In genomic region chr7:138000081-138000701, GRCh38 we compare ENCODE assay signal across 8 cellular contexts. TPM values are rescaled to one million over a fixed set of nuclear protein-coding genes. Genes with fewer than 3 reads are reported as not detected.
A peak's percentile ranks its signal among the peaks of the same experiment; 100 is the strongest.
DNase-seq lines count a peak whose midpoint lies in the region; ATAC-seq and TF ChIP-seq lines count a peak whose summit lies in the region.

No MANE protein-coding gene starts in this region.

- peaks cover 4% of the 10 kb centered on the region for H3K27me3 Mint-ChIP-seq in CD4-positive, CD25-positive, alpha-beta regulatory T cell
- H3K27me3 Mint-ChIP-seq in activated B cell treated with CpG ODN at 0.5 μM for 24 hours (no peaks in the 10 kb centered on the region), osteocyte (ENCODE audit: unreplicated experiment) (no peaks in the 10 kb centered on the region)

- no peaks in the 10 kb centered on the region for H3K9me3 ChIP-seq in CD4-positive, CD25-positive, alpha-beta regulatory T cell (ENCODE audit: control insufficient read depth in 2 of 2, low read length in 2 of 2)
- H3K9me3 ChIP-seq in HUES48 (ENCODE audit: control insufficient read depth, insufficient read depth, low read length) = no peaks in the 10 kb centered on the region
- no peaks in the 10 kb centered on the region for H3K9me3 ChIP-seq in gastroesophageal sphincter

- POLR2A ChIA-PET in activated B cell treated with CpG ODN at 0.5 μM for 24 hours (lab: Charles Lee) = interaction anchor here (1.0 to 2.0 kb wide), 2 partner anchors 13 to 33 kb away, joined by 3 to 15 read pairs; no protein-coding TSS in a partner anchor

- ATAC-seq in CD4-positive, CD25-positive, alpha-beta regulatory T cell (ENCODE audit: low read depth in 2 of 2) = no peak
- ATAC-seq in activated B cell treated with CpG ODN at 0.5 μM for 24 hours (ENCODE audit: low read depth) = no peak
- ATAC-seq in gastroesophageal sphincter = peak; percentile 12

- H3K9me3 Mint-ChIP-seq in CD4-positive, CD25-positive, alpha-beta regulatory T cell = peaks cover 0 to 2% (median 0%) of the 10 kb centered on the region in 7 donors
- H3K9me3 Mint-ChIP-seq in activated B cell treated with CpG ODN at 0.5 μM for 24 hours (no peaks in the 10 kb centered on the region), osteocyte (ENCODE audit: unreplicated experiment) (no peaks in the 10 kb centered on the region)

- TF ChIP-seq CTCF in activated B cell treated with CpG ODN at 0.5 μM for 24 hours (IDR thresholded peaks at IDR 0.05) (no peak), gastroesophageal sphincter (IDR thresholded peaks at IDR 0.05) (peak in 1 of 4 experiments; percentile 29), osteocyte (IDR thresholded peaks at IDR 0.05) (peak; percentile 13)

- no peaks in the 10 kb centered on the region for H3K36me3 ChIP-seq in CD4-positive, CD25-positive, alpha-beta regulatory T cell (ENCODE audit: control insufficient read depth, insufficient read depth, low read length)
- peaks cover 26% of the 10 kb centered on the region for H3K36me3 ChIP-seq in HUES48 (ENCODE audit: control insufficient read depth, insufficient read depth, low read length)
- H3K36me3 ChIP-seq in gastroesophageal sphincter = no peaks in the 10 kb centered on the region

- no peak overlapping the region for H3K27ac ChIP-seq in CD4-positive, CD25-positive, alpha-beta regulatory T cell (ENCODE audit: insufficient read depth, low read length, poor library complexity, severe bottlenecking)
- H3K27ac ChIP-seq in HUES48 (ENCODE audit: low read depth, low read length) (peak overlapping the region; percentile 64), gastroesophageal sphincter (peak overlapping the region; percentile 59 to 99 (median 96))

- peak in 1 of 3 donors; percentile 21 for DNase-seq in CD4-positive, CD25-positive, alpha-beta regulatory T cell
- DNase-seq in activated B cell treated with CpG ODN at 0.5 μM for 24 hours = no peak
- no peak for DNase-seq in osteocyte (ENCODE audit: extremely low spot score, unreplicated experiment)
- no peak for DNase-seq in activated CD4-positive, CD25-positive, alpha-beta regulatory T cell treated with anti-CD3 and anti-CD28 coated beads, Interleukin-2, amount 50 U/mL, for 72 hours
- no peak for DNase-seq in NOMO-1 treated with DMSO at 0.1 percent for 48 hours (lab: John Stamatoyannopoulos, UW; ENCODE audit: unreplicated experiment)
- no peak for DNase-seq in stimulated activated CD4-positive, alpha-beta T cell treated with anti-CD3 and anti-CD28 coated beads, Interleukin-2, amount 100 ng/mL, for 48 hours

- H3K4me3 ChIP-seq in CD4-positive, CD25-positive, alpha-beta regulatory T cell (ENCODE audit: low read depth, low read length) = peak overlapping the region; percentile 91
- H3K4me3 ChIP-seq in HUES48 (ENCODE audit: low read depth, low read length) (peak overlapping the region; percentile 93), gastroesophageal sphincter (peak overlapping the region; percentile 52 to 92)

- 0% methylated on average over 5 of the region's 7 CpGs for WGBS in gastroesophageal sphincter (ENCODE audit: low coverage in 1 of 2), 2 donors

- CTCF ChIA-PET in activated B cell treated with CpG ODN at 0.5 μM for 24 hours (lab: Charles Lee) = interaction anchor here (1.0 to 7.3 kb wide), 3 partner anchors 11 to 95 kb away, joined by 4 to 53 read pairs (median 7); no protein-coding TSS in a partner anchor

- H3K9ac ChIP-seq in HUES48 (ENCODE audit: low read depth, low read length) = peak overlapping the region; percentile 16; the same call in 1 of the 2 replicates

- peak overlapping the region; percentile 53 to 94 (median 78) for H3K27ac Mint-ChIP-seq in CD4-positive, CD25-positive, alpha-beta regulatory T cell
- H3K27ac Mint-ChIP-seq in activated B cell treated with CpG ODN at 0.5 μM for 24 hours = no peak overlapping the region
- H3K27ac Mint-ChIP-seq in osteocyte (ENCODE audit: unreplicated experiment) = peak overlapping the region; percentile 97

- H3K4me3 Mint-ChIP-seq in CD4-positive, CD25-positive, alpha-beta regulatory T cell = peak overlapping the region; percentile 82 to 98 (median 96)
- H3K4me3 Mint-ChIP-seq in activated B cell treated with CpG ODN at 0.5 μM for 24 hours (peak overlapping the region; percentile 98), osteocyte (ENCODE audit: unreplicated experiment) (peak overlapping the region; percentile 96)

- intact Hi-C loops in activated B cell treated with CpG ODN at 0.5 μM for 24 hours (cut with micrococcal nuclease) = loop anchor here (5.0 kb wide), 3 partner anchors 737 to 1342 kb away; partner anchors contain the start of genes FMC1 and UBN2

- no peak for TF ChIP-seq POLR2A in gastroesophageal sphincter (IDR thresholded peaks at IDR 0.05)

- TF ChIP-seq EP300 in gastroesophageal sphincter (IDR thresholded peaks at IDR 0.05) = no peak

- H3K36me3 Mint-ChIP-seq in CD4-positive, CD25-positive, alpha-beta regulatory T cell = peaks cover 5% of the 10 kb centered on the region
- H3K36me3 Mint-ChIP-seq in activated B cell treated with CpG ODN at 0.5 μM for 24 hours (ENCODE audit: low read depth) (peaks cover 11% of the 10 kb centered on the region), osteocyte (ENCODE audit: unreplicated experiment) (peaks cover 12% of the 10 kb centered on the region)

- H3K27me3 ChIP-seq in CD4-positive, CD25-positive, alpha-beta regulatory T cell (ENCODE audit: control insufficient read depth, insufficient read depth, low read length) = no peaks in the 10 kb centered on the region
- H3K27me3 ChIP-seq in HUES48 (ENCODE audit: control insufficient read depth, insufficient read depth, low read length) (no peaks in the 10 kb centered on the region), gastroesophageal sphincter (no peaks in the 10 kb centered on the region)

- H3K4me1 ChIP-seq in CD4-positive, CD25-positive, alpha-beta regulatory T cell (ENCODE audit: control insufficient read depth, insufficient read depth, low read length, poor library complexity, severe bottlenecking) = peaks cover 32% of the 10 kb centered on the region
- peaks cover 15% of the 10 kb centered on the region; the same call in 1 of the 2 replicates for H3K4me1 ChIP-seq in HUES48 (ENCODE audit: control insufficient read depth, insufficient read depth, low read length)
- H3K4me1 ChIP-seq in gastroesophageal sphincter = peaks cover 13 to 61% (median 29%) of the 10 kb centered on the region in 3 donors

- H3K4me1 Mint-ChIP-seq in CD4-positive, CD25-positive, alpha-beta regulatory T cell = peaks cover 13 to 67% (median 42%) of the 10 kb centered on the region in 4 donors
- H3K4me1 Mint-ChIP-seq in activated B cell treated with CpG ODN at 0.5 μM for 24 hours (peaks cover 48% of the 10 kb centered on the region), osteocyte (ENCODE audit: unreplicated experiment) (peaks cover 48% of the 10 kb centered on the region)

RNA-seq across cellular contexts. Expression of gene CREB3L2, which starts 1.7 kb away (rescaled TPM):
- 27.3 TPM for total RNA-seq in CD4-positive, CD25-positive, alpha-beta regulatory T cell
- 10 to 100 TPM; 12.0 to 16.0 (median 14.5) TPM for polyA plus RNA-seq in CD4-positive, CD25-positive, alpha-beta regulatory T cell
- total RNA-seq in activated B cell treated with CpG ODN at 0.5 μM for 24 hours (16.6 and 21.7 TPM in 2 replicates), gastroesophageal sphincter (10 to 100 TPM; 33.1 to 59.1 (median 43.3) TPM), osteocyte (143 and 144 TPM in 2 replicates)
